18 cellular contexts compared by ENCODE assay signal in the genomic region with DNA sequence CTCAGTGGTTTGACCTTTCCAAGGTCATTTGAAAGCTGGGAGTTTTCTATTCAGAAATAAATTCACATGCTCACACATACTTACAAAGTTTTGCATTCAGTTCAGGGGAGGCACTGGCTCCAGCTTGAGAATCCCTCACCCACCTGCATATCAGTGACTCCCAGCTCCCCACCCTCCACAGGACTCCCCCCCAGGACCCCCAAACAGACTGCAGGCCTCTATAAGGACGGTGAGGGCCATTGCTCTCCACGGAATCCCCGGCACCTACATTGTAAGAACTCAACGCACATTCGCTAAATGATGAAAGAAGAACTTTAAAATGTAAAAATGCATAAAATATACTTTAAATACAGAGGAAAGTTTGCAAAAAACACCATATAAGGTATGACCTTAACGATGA.
A peak's percentile ranks its signal among the peaks of the same experiment; 100 is the strongest.
DNase-seq lines count a peak whose midpoint lies in the region; ATAC-seq and TF ChIP-seq lines count a peak whose summit lies in the region.
"Had no signal": no experiment of that assay in that cellular context is flagged by ENCODE, and none has a peak within 500 bp of the region (broad histone marks: within the 10 kb centered on the region; RNA-seq: fewer than 3 reads in every experiment).

No MANE protein-coding gene starts in this region.

- no peaks in the 10 kb centered on the region for H3K36me3 Mint-ChIP-seq in activated CD8-positive, alpha-beta memory T cell treated with anti-CD3 and anti-CD28 coated beads, Interleukin-2, amount 10 ng/mL, durations not matched to agents 7 days and 5 days
- no peaks in the 10 kb centered on the region for H3K36me3 Mint-ChIP-seq in natural killer cell treated with Interleukin-12 subunit alpha and Interleukin-12 subunit beta and Interleukin-15 and Interleukin-18, amount 100 ng/mL, for 72 hours
- H3K36me3 Mint-ChIP-seq in natural killer cell: no peaks in the 10 kb centered on the region
- H3K36me3 Mint-ChIP-seq: CD4-positive, CD25-positive, alpha-beta regulatory T cell; CD8-positive, alpha-beta T cell had no signal

- H3K27ac Mint-ChIP-seq in activated CD8-positive, alpha-beta memory T cell treated with anti-CD3 and anti-CD28 coated beads, Interleukin-2, amount 10 ng/mL, durations not matched to agents 7 days and 5 days: no peak overlapping the region
- H3K27ac Mint-ChIP-seq in natural killer cell treated with Interleukin-12 subunit alpha and Interleukin-12 subunit beta and Interleukin-15 and Interleukin-18, amount 100 ng/mL, for 72 hours: no peak overlapping the region
- H3K27ac Mint-ChIP-seq in natural killer cell: no peak overlapping the region
- H3K27ac Mint-ChIP-seq: B cell; CD4-positive, CD25-positive, alpha-beta regulatory T cell; CD8-positive, alpha-beta T cell; H9 had no signal

- POLR2A ChIA-PET in GM10248 (lab: Yijun Ruan, JAX): no interaction called here

- DNase-seq in activated CD8-positive, alpha-beta memory T cell treated with anti-CD3 and anti-CD28 coated beads for 24 hours: peak; percentile 4
- DNase-seq in activated CD8-positive, alpha-beta memory T cell treated with anti-CD3 and anti-CD28 coated beads, Interleukin-2, amount 10 ng/mL, durations not matched to agents 7 days and 5 days: no peak
- peak; percentile 56 for DNase-seq in natural killer cell treated with Interleukin-12 subunit alpha and Interleukin-12 subunit beta and Interleukin-15 and Interleukin-18, amount 100 ng/mL, for 72 hours (ENCODE audit: low spot score)
- no peak for DNase-seq in natural killer cell
- peak; percentile 4 for DNase-seq in mucosa of gallbladder (ENCODE audit: low spot score)
- peak; percentile 0 for DNase-seq in ureter (ENCODE audit: low spot score)
- DNase-seq in activated CD4-positive, alpha-beta T cell treated with anti-CD3 and anti-CD28 coated beads for 48 hours: no peak
- DNase-seq in GM10248 (ENCODE audit: extremely low spot score): no peak
- DNase-seq: Caco-2; CD4-positive, CD25-positive, alpha-beta regulatory T cell; CD8-positive, alpha-beta T cell; DMS153; DND-41; GM23248 had no signal

- CTCF ChIA-PET in activated CD8-positive, alpha-beta memory T cell treated with anti-CD3 and anti-CD28 coated beads, Interleukin-2, amount 10 ng/mL, durations not matched to agents 7 days and 5 days (lab: Charles Lee): no interaction called here
- CTCF ChIA-PET in GM10248 (lab: Yijun Ruan, JAX): interaction anchor here (1.1 to 1.7 kb wide), 2 partner anchors 8 to 22 kb away, joined by 4 read pairs; no protein-coding TSS in a partner anchor

- no peaks in the 10 kb centered on the region for H3K9me3 Mint-ChIP-seq in activated CD8-positive, alpha-beta memory T cell treated with anti-CD3 and anti-CD28 coated beads, Interleukin-2, amount 10 ng/mL, durations not matched to agents 7 days and 5 days (ENCODE audit: low read depth)
- no peaks in the 10 kb centered on the region for H3K9me3 Mint-ChIP-seq in natural killer cell treated with Interleukin-12 subunit alpha and Interleukin-12 subunit beta and Interleukin-15 and Interleukin-18, amount 100 ng/mL, for 72 hours
- H3K9me3 Mint-ChIP-seq in natural killer cell: no peaks in the 10 kb centered on the region
- H3K9me3 Mint-ChIP-seq: CD4-positive, CD25-positive, alpha-beta regulatory T cell; CD8-positive, alpha-beta T cell; H9 had no signal

- intact Hi-C loops in natural killer cell (cut with micrococcal nuclease): no loop called here

- H3K4me3 Mint-ChIP-seq in activated CD8-positive, alpha-beta memory T cell treated with anti-CD3 and anti-CD28 coated beads, Interleukin-2, amount 10 ng/mL, durations not matched to agents 7 days and 5 days: no peak overlapping the region
- H3K4me3 Mint-ChIP-seq in natural killer cell treated with Interleukin-12 subunit alpha and Interleukin-12 subunit beta and Interleukin-15 and Interleukin-18, amount 100 ng/mL, for 72 hours: no peak overlapping the region
- no peak overlapping the region for H3K4me3 Mint-ChIP-seq in natural killer cell
- H3K4me3 Mint-ChIP-seq: B cell; CD4-positive, CD25-positive, alpha-beta regulatory T cell; CD8-positive, alpha-beta T cell; H9 had no signal

- H3K27me3 Mint-ChIP-seq in activated CD8-positive, alpha-beta memory T cell treated with anti-CD3 and anti-CD28 coated beads, Interleukin-2, amount 10 ng/mL, durations not matched to agents 7 days and 5 days: peaks cover 6% of the 10 kb centered on the region
- H3K27me3 Mint-ChIP-seq in natural killer cell treated with Interleukin-12 subunit alpha and Interleukin-12 subunit beta and Interleukin-15 and Interleukin-18, amount 100 ng/mL, for 72 hours: peaks cover 0 to 2% of the 10 kb centered on the region in 2 donors
- H3K27me3 Mint-ChIP-seq in natural killer cell (ENCODE audit: low read depth in 2 of 2): peaks cover 0 to 5% of the 10 kb centered on the region in 2 donors
- H3K27me3 Mint-ChIP-seq: B cell; CD4-positive, CD25-positive, alpha-beta regulatory T cell had no signal

- ATAC-seq in activated CD8-positive, alpha-beta memory T cell treated with anti-CD3 and anti-CD28 coated beads, Interleukin-2, amount 10 ng/mL, durations not matched to agents 7 days and 5 days: no peak
- ATAC-seq in natural killer cell treated with Interleukin-12 subunit alpha and Interleukin-12 subunit beta and Interleukin-15 and Interleukin-18, amount 100 ng/mL, for 72 hours: no peak
- no peak for ATAC-seq in natural killer cell
- ATAC-seq: CD8-positive, alpha-beta T cell; GM12878; HCT116 had no signal

- H3K4me1 Mint-ChIP-seq in activated CD8-positive, alpha-beta memory T cell treated with anti-CD3 and anti-CD28 coated beads, Interleukin-2, amount 10 ng/mL, durations not matched to agents 7 days and 5 days: no peaks in the 10 kb centered on the region
- no peaks in the 10 kb centered on the region for H3K4me1 Mint-ChIP-seq in natural killer cell treated with Interleukin-12 subunit alpha and Interleukin-12 subunit beta and Interleukin-15 and Interleukin-18, amount 100 ng/mL, for 72 hours (ENCODE audit: low read depth in 2 of 2)
- no peaks in the 10 kb centered on the region for H3K4me1 Mint-ChIP-seq in natural killer cell
- H3K4me1 Mint-ChIP-seq: B cell; CD4-positive, CD25-positive, alpha-beta regulatory T cell had no signal

- TF ChIP-seq CTCF in natural killer cell (IDR thresholded peaks at IDR 0.05) (no peak), GM10248 (IDR thresholded peaks at IDR 0.05; ENCODE audit: control extremely low read depth, extremely low read depth, low read depth, missing control alignments) (no peak)

Comparison
In these comparisons a context has a peak if more than half of its experiments do, and no peak if none do; other contexts are left out.
1. DNase-seq: peak in activated CD8-positive, alpha-beta memory T cell treated with anti-CD3 and anti-CD28 coated beads for 24 hours (single experiment), natural killer cell treated with Interleukin-12 subunit alpha and Interleukin-12 subunit beta and Interleukin-15 and Interleukin-18, amount 100 ng/mL, for 72 hours (single experiment), mucosa of gallbladder (single experiment) and ureter (single experiment); none in activated CD8-positive, alpha-beta memory T cell treated with anti-CD3 and anti-CD28 coated beads, Interleukin-2, amount 10 ng/mL, durations not matched to agents 7 days and 5 days (single experiment), natural killer cell (single experiment), activated CD4-positive, alpha-beta T cell treated with anti-CD3 and anti-CD28 coated beads for 48 hours (single experiment) and GM10248 (single experiment).